ENCODE assay signal across 15 cellular contexts in genomic region chr5:98414938-98415337, GRCh38.
A peak's percentile ranks its signal among the peaks of the same experiment; 100 is the strongest.
DNase-seq lines count a peak whose midpoint lies in the region; ATAC-seq and TF ChIP-seq lines count a peak whose summit lies in the region.
"Had no signal": no experiment of that assay in that cellular context is flagged by ENCODE, and none has a peak within 500 bp of the region (broad histone marks: within the 10 kb centered on the region; RNA-seq: fewer than 3 reads in every experiment).

No MANE protein-coding gene starts in this region.

- peaks cover 0 to 9% (median 2%) of the 10 kb centered on the region in 5 donors for H3K27me3 Mint-ChIP-seq in naive thymus-derived CD8-positive, alpha-beta T cell
- H3K27me3 Mint-ChIP-seq: activated CD8-positive, alpha-beta T cell treated with anti-CD3 and anti-CD28 coated beads for 36 hours; CD4-positive, CD25-positive, alpha-beta regulatory T cell had no signal

- no peak overlapping the region for H4K12ac ChIP-seq in trophoblast cell (ENCODE audit: low read depth, low read length)

- no peaks in the 10 kb centered on the region for H3K79me1 ChIP-seq in trophoblast cell (ENCODE audit: low read length)

- H3K27ac Mint-ChIP-seq in naive thymus-derived CD8-positive, alpha-beta T cell, result no peak overlapping the region
- H3K27ac Mint-ChIP-seq: activated CD8-positive, alpha-beta T cell treated with anti-CD3 and anti-CD28 coated beads for 36 hours; CD4-positive, CD25-positive, alpha-beta regulatory T cell; stimulated activated naive CD8-positive, alpha-beta T cell treated with anti-CD3 and anti-CD28 coated beads, Interleukin-15, Interleukin-2, amounts not matched to agents 100 ng/mL and 50 ng/mL, for 24 hours had no signal

- no peak overlapping the region for H2BK12ac ChIP-seq in trophoblast cell (ENCODE audit: low read length)

- DNase-seq in EL, result peak; percentile 98
- peak; percentile 73 for DNase-seq in RKO (ENCODE audit: low spot score)
- peak; percentile 86 for DNase-seq in epithelial cell of proximal tubule (ENCODE audit: low read depth)
- peak; percentile 92 to 96 for DNase-seq in trophoblast cell
- DNase-seq in NCI-H187 (lab: John Stamatoyannopoulos, UW), result no peak
- no peak for DNase-seq in naive thymus-derived CD8-positive, alpha-beta T cell
- no peak for DNase-seq in NCI-H1694 (lab: John Stamatoyannopoulos, UW)
- DNase-seq: activated CD8-positive, alpha-beta T cell treated with anti-CD3 and anti-CD28 coated beads for 36 hours; CD4-positive, CD25-positive, alpha-beta regulatory T cell; central memory CD4-positive, alpha-beta T cell; NCI-H1105; NCI-H526 had no signal

- no peak overlapping the region for H3K27ac ChIP-seq in trophoblast cell (ENCODE audit: low read depth, low read length)

- no peak overlapping the region for H3K18ac ChIP-seq in trophoblast cell (ENCODE audit: low read length)

- no peak for ATAC-seq in naive thymus-derived CD8-positive, alpha-beta T cell
- ATAC-seq in HG02610 (IDR thresholded peaks at IDR 0.05; ENCODE audit: unreplicated experiment), result no peak
- ATAC-seq: activated CD8-positive, alpha-beta T cell treated with anti-CD3 and anti-CD28 coated beads for 36 hours; esophagus mucosa had no signal

- no peaks in the 10 kb centered on the region for H3K4me1 ChIP-seq in trophoblast cell (ENCODE audit: control insufficient read depth in 1 of 2, insufficient read depth in 2 of 2, low read length in 2 of 2)

- H3K79me2 ChIP-seq in trophoblast cell (ENCODE audit: control insufficient read depth, insufficient read depth, low read length, poor library complexity), result no peaks in the 10 kb centered on the region

- no peak overlapping the region for H2AFZ ChIP-seq in trophoblast cell (ENCODE audit: insufficient read depth, low read length, poor library complexity)

- H2BK5ac ChIP-seq in trophoblast cell (ENCODE audit: low read depth, low read length, poor library complexity), result no peak overlapping the region

- POLR2A ChIA-PET in naive thymus-derived CD8-positive, alpha-beta T cell (lab: Charles Lee), result no interaction called here

- no peak for TF ChIP-seq CTCF in epithelial cell of proximal tubule (conservative IDR thresholded peaks at IDR 0.05; ENCODE audit: low read depth, low read length)

- no peaks in the 10 kb centered on the region for H3K36me3 ChIP-seq in trophoblast cell (ENCODE audit: control insufficient read depth in 1 of 2, insufficient read depth in 2 of 2, low read length in 2 of 2)

- H3K4ac ChIP-seq in trophoblast cell (ENCODE audit: low read depth, low read length), result no peak overlapping the region

- H4K91ac ChIP-seq in trophoblast cell (ENCODE audit: low read depth, low read length), result no peak overlapping the region

- H3K9ac ChIP-seq in trophoblast cell (ENCODE audit: low read length), result no peak overlapping the region

- no peak overlapping the region for H2BK120ac ChIP-seq in trophoblast cell (ENCODE audit: insufficient read depth, low read length, poor library complexity)

- H3K4me3 ChIP-seq in epithelial cell of proximal tubule (ENCODE audit: low read depth, low read length), result no peak overlapping the region
- no peak overlapping the region for H3K4me3 ChIP-seq in trophoblast cell (ENCODE audit: low read depth, low read length)

- H3K14ac ChIP-seq in trophoblast cell (ENCODE audit: low read length), result no peak overlapping the region

- H3K27me3 ChIP-seq in trophoblast cell (ENCODE audit: insufficient read depth, low read length), result no peaks in the 10 kb centered on the region

- H3K4me1 Mint-ChIP-seq in naive thymus-derived CD8-positive, alpha-beta T cell, result no peaks in the 10 kb centered on the region
- H3K4me1 Mint-ChIP-seq: CD4-positive, CD25-positive, alpha-beta regulatory T cell had no signal

- peaks cover 0 to 3% (median 0%) of the 10 kb centered on the region in 9 donors for H3K9me3 Mint-ChIP-seq in naive thymus-derived CD8-positive, alpha-beta T cell
- H3K9me3 Mint-ChIP-seq: activated CD8-positive, alpha-beta T cell treated with anti-CD3 and anti-CD28 coated beads for 36 hours; stimulated activated naive CD8-positive, alpha-beta T cell treated with anti-CD3 and anti-CD28 coated beads, Interleukin-15, Interleukin-2, amounts not matched to agents 100 ng/mL and 50 ng/mL, for 24 hours had no signal

- no peaks in the 10 kb centered on the region for H3K9me3 ChIP-seq in trophoblast cell (ENCODE audit: insufficient read depth, low read depth, low read length)

- H3K4me2 ChIP-seq in trophoblast cell (ENCODE audit: low read length), result no peak overlapping the region

- H3K23ac ChIP-seq in trophoblast cell (ENCODE audit: low read length), result no peak overlapping the region

- no peak overlapping the region for H3K4me3 Mint-ChIP-seq in naive thymus-derived CD8-positive, alpha-beta T cell
- H3K4me3 Mint-ChIP-seq: activated CD8-positive, alpha-beta T cell treated with anti-CD3 and anti-CD28 coated beads for 36 hours; CD4-positive, CD25-positive, alpha-beta regulatory T cell; stimulated activated naive CD8-positive, alpha-beta T cell treated with anti-CD3 and anti-CD28 coated beads, Interleukin-15, Interleukin-2, amounts not matched to agents 100 ng/mL and 50 ng/mL, for 24 hours had no signal

- H3K36me3 Mint-ChIP-seq in naive thymus-derived CD8-positive, alpha-beta T cell, result no peaks in the 10 kb centered on the region
- H3K36me3 Mint-ChIP-seq: CD4-positive, CD25-positive, alpha-beta regulatory T cell had no signal

- no peak overlapping the region for H4K8ac ChIP-seq in trophoblast cell (ENCODE audit: low read depth, low read length)

- H2AK5ac ChIP-seq in trophoblast cell (ENCODE audit: low read length), result no peak overlapping the region

Comparison
In these comparisons a context has a peak if more than half of its experiments do, and no peak if none do; other contexts are left out.
1. DNase-seq: peak in EL (single experiment), RKO (single experiment), epithelial cell of proximal tubule (single experiment) and trophoblast cell (2 of 2); none in NCI-H187 (0 of 2), naive thymus-derived CD8-positive, alpha-beta T cell (0 of 10) and NCI-H1694 (single experiment).